14 cellular contexts compared by ENCODE assay signal in genomic region chr3:71046791-71047190, GRCh38.
A peak's percentile ranks its signal among the peaks of the same experiment; 100 is the strongest.
DNase-seq lines count a peak whose midpoint lies in the region; ATAC-seq and TF ChIP-seq lines count a peak whose summit lies in the region.
"Had no signal": no experiment of that assay in that cellular context is flagged by ENCODE, and none has a peak within 500 bp of the region (broad histone marks: within the 10 kb centered on the region; RNA-seq: fewer than 3 reads in every experiment).

No MANE protein-coding gene starts in this region.

- H3K27ac ChIP-seq in heart left ventricle (peak overlapping the region in 11 of 12 donors; percentile 30 to 84 (median 74)), upper lobe of left lung (peak overlapping the region in 3 of 4 donors; percentile 10 to 80 (median 30))

- TF ChIP-seq POLR2A in heart left ventricle (IDR thresholded peaks at IDR 0.05) (no peak), upper lobe of left lung (IDR thresholded peaks at IDR 0.05) (no peak)

- H3K27me3 ChIP-seq in heart left ventricle (no peaks in the 10 kb centered on the region), upper lobe of left lung (no peaks in the 10 kb centered on the region)
- H3K27me3 ChIP-seq: suprapubic skin had no signal

- no peak for TF ChIP-seq EP300 in upper lobe of left lung (IDR thresholded peaks at IDR 0.05)

- peak overlapping the region; percentile 94 to 97 (median 96) for H3K27ac Mint-ChIP-seq in naive B cell

- H3K9me3 ChIP-seq in heart left ventricle (no peaks in the 10 kb centered on the region), upper lobe of left lung (no peaks in the 10 kb centered on the region)
- H3K9me3 ChIP-seq: suprapubic skin had no signal

- peaks cover 10 to 78% (median 57%) of the 10 kb centered on the region in 12 donors for H3K4me1 ChIP-seq in heart left ventricle
- peaks cover 20 to 57% (median 42%) of the 10 kb centered on the region in 4 donors for H3K4me1 ChIP-seq in upper lobe of left lung

- WGBS in heart left ventricle, 4 donors: 51 to 58% (median 55%) methylated on average over 3 of the region's 3 CpGs
- WGBS in upper lobe of left lung, 2 donors: 61 to 92% methylated on average over 3 of the region's 3 CpGs

- no peak for ATAC-seq in heart left ventricle
- ATAC-seq in Right ventricle myocardium superior (ENCODE audit: poor library complexity): no peak
- no peak for ATAC-seq in naive B cell (ENCODE audit: low read depth in 2 of 2)
- no peak for ATAC-seq in upper lobe of left lung (ENCODE audit: low FRiP score in 2 of 2)
- no peak for ATAC-seq in HG03108 (IDR thresholded peaks at IDR 0.05; ENCODE audit: unreplicated experiment)
- ATAC-seq: left colon had no signal

- intact Hi-C loops in heart left ventricle (cut with DNase I): loop anchor here in 1 of 10 donors (5.0 kb wide), 1 partner anchor 39 kb away; no protein-coding TSS in a partner anchor
- intact Hi-C loops in Right ventricle myocardium superior (cut with DNase I): no loop called here

- no peaks in the 10 kb centered on the region for H3K9me3 Mint-ChIP-seq in naive B cell
- H3K9me3 Mint-ChIP-seq: activated CD4-positive, alpha-beta T cell treated with anti-CD3 and anti-CD28 coated beads, Interleukin-2, amount 10 ng/mL, durations not matched to agents 7 days and 5 days; neural crest cell had no signal

- no peaks in the 10 kb centered on the region for H3K27me3 Mint-ChIP-seq in naive B cell
- H3K27me3 Mint-ChIP-seq: activated CD4-positive, alpha-beta T cell treated with anti-CD3 and anti-CD28 coated beads, Interleukin-2, amount 10 ng/mL, durations not matched to agents 7 days and 5 days had no signal

- H3K36me3 Mint-ChIP-seq in naive B cell: peaks cover 28 to 40% of the 10 kb centered on the region in 2 donors

- no peak for DNase-seq in heart left ventricle
- no peak for DNase-seq in Right ventricle myocardium superior
- no peak for DNase-seq in choroid plexus epithelial cell (ENCODE audit: low read depth)
- no peak for DNase-seq in naive B cell
- no peak for DNase-seq in upper lobe of left lung
- DNase-seq in NCI-H510A (lab: John Stamatoyannopoulos, UW): no peak
- DNase-seq in NCI-H2196 treated with DMSO at 0.1 percent for 48 hours (lab: John Stamatoyannopoulos, UW; ENCODE audit: unreplicated experiment): no peak
- DNase-seq: activated CD4-positive, alpha-beta T cell treated with anti-CD3 and anti-CD28 coated beads, Interleukin-2, amount 10 ng/mL, durations not matched to agents 7 days and 5 days; Kasumi-1; left colon; NCI-H1694 had no signal

- peak overlapping the region in 6 of 8 donors; percentile 39 to 88 (median 70) for H3K4me3 Mint-ChIP-seq in naive B cell
- H3K4me3 Mint-ChIP-seq: activated CD4-positive, alpha-beta T cell treated with anti-CD3 and anti-CD28 coated beads, Interleukin-2, amount 10 ng/mL, durations not matched to agents 7 days and 5 days; neural crest cell had no signal

- H3K36me3 ChIP-seq in heart left ventricle (peaks cover under 1 to 82% (median 63%) of the 10 kb centered on the region in 9 donors), upper lobe of left lung (peaks cover 5 to 54% (median 28%) of the 10 kb centered on the region in 4 donors)

- no peak for TF ChIP-seq CTCF in heart left ventricle (IDR thresholded peaks at IDR 0.05)
- peak; percentile 7 for TF ChIP-seq CTCF in choroid plexus epithelial cell (conservative IDR thresholded peaks at IDR 0.05; ENCODE audit: low read depth, low read length)
- TF ChIP-seq CTCF in upper lobe of left lung (IDR thresholded peaks at IDR 0.05): no peak

- H3K4me3 ChIP-seq in heart left ventricle (no peak overlapping the region), choroid plexus epithelial cell (ENCODE audit: low read depth, low read length) (no peak overlapping the region), upper lobe of left lung (no peak overlapping the region)
- H3K4me3 ChIP-seq: suprapubic skin had no signal

- peaks cover 65 to 83% (median 78%) of the 10 kb centered on the region in 3 donors for H3K4me1 Mint-ChIP-seq in naive B cell
